8 cellular contexts compared by ENCODE assay signal in genomic region chr3:55690746-55691540, GRCh38.
DNase-seq lines count a peak whose midpoint lies in the region; ATAC-seq and TF ChIP-seq lines count a peak whose summit lies in the region.
"Had no signal": no experiment of that assay in that cellular context is flagged by ENCODE, and none has a peak within 500 bp of the region (broad histone marks: within the 10 kb centered on the region; RNA-seq: fewer than 3 reads in every experiment).

No MANE protein-coding gene starts in this region.

- intact Hi-C loops in natural killer cell (cut with micrococcal nuclease), result no loop called here

- no peaks in the 10 kb centered on the region for H3K27me3 Mint-ChIP-seq in natural killer cell (ENCODE audit: low read depth in 2 of 2)

- H3K36me3 Mint-ChIP-seq in natural killer cell, result no peaks in the 10 kb centered on the region

- peaks cover 0 to 3% of the 10 kb centered on the region in 2 donors for H3K9me3 Mint-ChIP-seq in natural killer cell

- ATAC-seq in GM19035 (IDR thresholded peaks at IDR 0.05; ENCODE audit: unreplicated experiment) (peak; percentile 59), HG03039 (IDR thresholded peaks at IDR 0.05; ENCODE audit: unreplicated experiment) (peak; percentile 52), natural killer cell (no peak)

- TF ChIP-seq CTCF in natural killer cell (IDR thresholded peaks at IDR 0.05), result no peak

- H3K4me3 Mint-ChIP-seq in natural killer cell, result no peak overlapping the region

- H3K4me1 Mint-ChIP-seq in natural killer cell, result no peaks in the 10 kb centered on the region

- no peak overlapping the region for H3K27ac Mint-ChIP-seq in natural killer cell

- DNase-seq in RPMI8226 (peak; percentile 16), retina (peak; percentile 67), GM19240 (ENCODE audit: insufficient read length, low spot score) (no peak), cerebellar nuclear complex (lab: John Stamatoyannopoulos, UW) (no peak), natural killer cell (no peak)
- DNase-seq: NCI-H1105 treated with DMSO at 0.1 percent for 48 hours had no signal

Comparison
In these comparisons a context has a peak if more than half of its experiments do, and no peak if none do; other contexts are left out.
1. ATAC-seq: peak in GM19035 (single experiment) and HG03039 (single experiment); none in natural killer cell (0 of 3).
2. DNase-seq: peak in RPMI8226 (single experiment) and retina (single experiment); none in GM19240 (single experiment), cerebellar nuclear complex (0 of 2) and natural killer cell (single experiment).